In the genomic region with DNA sequence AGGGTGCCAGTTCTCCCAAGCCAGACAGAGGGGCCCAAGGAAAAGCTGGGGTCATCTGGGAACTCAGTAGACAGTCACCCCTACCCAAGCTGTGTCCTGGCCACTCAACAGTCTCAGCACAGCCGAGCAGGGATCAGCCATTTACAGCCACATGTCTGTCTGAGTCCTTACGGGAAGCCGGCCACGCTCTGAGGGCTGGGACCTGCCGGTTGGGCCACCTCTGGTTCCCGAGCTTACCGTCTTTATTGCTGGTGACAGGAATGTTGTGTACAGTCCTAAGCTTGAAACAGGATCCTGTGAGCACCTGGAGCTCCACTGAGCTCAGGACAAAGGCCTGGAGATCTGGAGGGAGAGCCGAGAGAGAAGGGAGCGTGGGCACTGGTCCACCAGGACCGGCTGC, we compare ENCODE assay signal across 1 cellular context.
TF ChIP-seq lines count a peak whose summit lies in the region.

No MANE protein-coding gene starts in this region.

TF ChIP-seq in HEK293, 187 proteins besides CTCF, POLR2A, EP300 and RAD21 (continued from another document):
- TF ChIP-seq, protein P1, sequence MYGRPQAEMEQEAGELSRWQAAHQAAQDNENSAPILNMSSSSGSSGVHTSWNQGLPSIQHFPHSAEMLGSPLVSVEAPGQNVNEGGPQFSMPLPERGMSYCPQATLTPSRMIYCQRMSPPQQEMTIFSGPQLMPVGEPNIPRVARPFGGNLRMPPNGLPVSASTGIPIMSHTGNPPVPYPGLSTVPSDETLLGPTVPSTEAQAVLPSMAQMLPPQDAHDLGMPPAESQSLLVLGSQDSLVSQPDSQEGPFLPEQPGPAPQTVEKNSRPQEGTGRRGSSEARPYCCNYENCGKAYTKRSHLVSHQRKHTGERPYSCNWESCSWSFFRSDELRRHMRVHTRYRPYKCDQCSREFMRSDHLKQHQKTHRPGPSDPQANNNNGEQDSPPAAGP (tag by site-specific recombination; IDR thresholded peaks at IDR 0.05), result no peak
- TF ChIP-seq, protein P2, sequence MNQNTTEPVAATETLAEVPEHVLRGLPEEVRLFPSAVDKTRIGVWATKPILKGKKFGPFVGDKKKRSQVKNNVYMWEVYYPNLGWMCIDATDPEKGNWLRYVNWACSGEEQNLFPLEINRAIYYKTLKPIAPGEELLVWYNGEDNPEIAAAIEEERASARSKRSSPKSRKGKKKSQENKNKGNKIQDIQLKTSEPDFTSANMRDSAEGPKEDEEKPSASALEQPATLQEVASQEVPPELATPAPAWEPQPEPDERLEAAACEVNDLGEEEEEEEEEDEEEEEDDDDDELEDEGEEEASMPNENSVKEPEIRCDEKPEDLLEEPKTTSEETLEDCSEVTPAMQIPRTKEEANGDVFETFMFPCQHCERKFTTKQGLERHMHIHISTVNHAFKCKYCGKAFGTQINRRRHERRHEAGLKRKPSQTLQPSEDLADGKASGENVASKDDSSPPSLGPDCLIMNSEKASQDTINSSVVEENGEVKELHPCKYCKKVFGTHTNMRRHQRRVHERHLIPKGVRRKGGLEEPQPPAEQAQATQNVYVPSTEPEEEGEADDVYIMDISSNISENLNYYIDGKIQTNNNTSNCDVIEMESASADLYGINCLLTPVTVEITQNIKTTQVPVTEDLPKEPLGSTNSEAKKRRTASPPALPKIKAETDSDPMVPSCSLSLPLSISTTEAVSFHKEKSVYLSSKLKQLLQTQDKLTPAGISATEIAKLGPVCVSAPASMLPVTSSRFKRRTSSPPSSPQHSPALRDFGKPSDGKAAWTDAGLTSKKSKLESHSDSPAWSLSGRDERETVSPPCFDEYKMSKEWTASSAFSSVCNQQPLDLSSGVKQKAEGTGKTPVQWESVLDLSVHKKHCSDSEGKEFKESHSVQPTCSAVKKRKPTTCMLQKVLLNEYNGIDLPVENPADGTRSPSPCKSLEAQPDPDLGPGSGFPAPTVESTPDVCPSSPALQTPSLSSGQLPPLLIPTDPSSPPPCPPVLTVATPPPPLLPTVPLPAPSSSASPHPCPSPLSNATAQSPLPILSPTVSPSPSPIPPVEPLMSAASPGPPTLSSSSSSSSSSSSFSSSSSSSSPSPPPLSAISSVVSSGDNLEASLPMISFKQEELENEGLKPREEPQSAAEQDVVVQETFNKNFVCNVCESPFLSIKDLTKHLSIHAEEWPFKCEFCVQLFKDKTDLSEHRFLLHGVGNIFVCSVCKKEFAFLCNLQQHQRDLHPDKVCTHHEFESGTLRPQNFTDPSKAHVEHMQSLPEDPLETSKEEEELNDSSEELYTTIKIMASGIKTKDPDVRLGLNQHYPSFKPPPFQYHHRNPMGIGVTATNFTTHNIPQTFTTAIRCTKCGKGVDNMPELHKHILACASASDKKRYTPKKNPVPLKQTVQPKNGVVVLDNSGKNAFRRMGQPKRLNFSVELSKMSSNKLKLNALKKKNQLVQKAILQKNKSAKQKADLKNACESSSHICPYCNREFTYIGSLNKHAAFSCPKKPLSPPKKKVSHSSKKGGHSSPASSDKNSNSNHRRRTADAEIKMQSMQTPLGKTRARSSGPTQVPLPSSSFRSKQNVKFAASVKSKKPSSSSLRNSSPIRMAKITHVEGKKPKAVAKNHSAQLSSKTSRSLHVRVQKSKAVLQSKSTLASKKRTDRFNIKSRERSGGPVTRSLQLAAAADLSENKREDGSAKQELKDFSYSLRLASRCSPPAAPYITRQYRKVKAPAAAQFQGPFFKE (tag by site-specific recombination; IDR thresholded peaks at IDR 0.05; ENCODE audit: borderline replicate concordance), result no peak
- TF ChIP-seq, protein P3, sequence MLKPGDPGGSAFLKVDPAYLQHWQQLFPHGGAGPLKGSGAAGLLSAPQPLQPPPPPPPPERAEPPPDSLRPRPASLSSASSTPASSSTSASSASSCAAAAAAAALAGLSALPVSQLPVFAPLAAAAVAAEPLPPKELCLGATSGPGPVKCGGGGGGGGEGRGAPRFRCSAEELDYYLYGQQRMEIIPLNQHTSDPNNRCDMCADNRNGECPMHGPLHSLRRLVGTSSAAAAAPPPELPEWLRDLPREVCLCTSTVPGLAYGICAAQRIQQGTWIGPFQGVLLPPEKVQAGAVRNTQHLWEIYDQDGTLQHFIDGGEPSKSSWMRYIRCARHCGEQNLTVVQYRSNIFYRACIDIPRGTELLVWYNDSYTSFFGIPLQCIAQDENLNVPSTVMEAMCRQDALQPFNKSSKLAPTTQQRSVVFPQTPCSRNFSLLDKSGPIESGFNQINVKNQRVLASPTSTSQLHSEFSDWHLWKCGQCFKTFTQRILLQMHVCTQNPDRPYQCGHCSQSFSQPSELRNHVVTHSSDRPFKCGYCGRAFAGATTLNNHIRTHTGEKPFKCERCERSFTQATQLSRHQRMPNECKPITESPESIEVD (tag by site-specific recombination; IDR thresholded peaks at IDR 0.05), result no peak
- TF ChIP-seq ZNF571 (tag by site-specific recombination; IDR thresholded peaks at IDR 0.05) (no peak), ZSCAN30 (tag by site-specific recombination; IDR thresholded peaks at IDR 0.05) (no peak), ZNF302 (tag by site-specific recombination; IDR thresholded peaks at IDR 0.05; ENCODE audit: low read depth) (no peak), ZNF521 (tag by site-specific recombination; IDR thresholded peaks at IDR 0.05) (no peak), GLI2 (tag by site-specific recombination; IDR thresholded peaks at IDR 0.05; ENCODE audit: borderline replicate concordance, low read depth) (no peak), ZNF274 (IDR thresholded peaks at IDR 0.05; ENCODE audit: low read length) (no peak), ZNF274 (tag by site-specific recombination; IDR thresholded peaks at IDR 0.05; ENCODE audit: borderline replicate concordance) (no peak), TCF7L2 (IDR thresholded peaks at IDR 0.05; ENCODE audit: borderline replicate concordance, low read depth, low read length) (no peak), ZNF112 (tag by site-specific recombination; IDR thresholded peaks at IDR 0.05) (no peak)
- TF ChIP-seq, protein P4, sequence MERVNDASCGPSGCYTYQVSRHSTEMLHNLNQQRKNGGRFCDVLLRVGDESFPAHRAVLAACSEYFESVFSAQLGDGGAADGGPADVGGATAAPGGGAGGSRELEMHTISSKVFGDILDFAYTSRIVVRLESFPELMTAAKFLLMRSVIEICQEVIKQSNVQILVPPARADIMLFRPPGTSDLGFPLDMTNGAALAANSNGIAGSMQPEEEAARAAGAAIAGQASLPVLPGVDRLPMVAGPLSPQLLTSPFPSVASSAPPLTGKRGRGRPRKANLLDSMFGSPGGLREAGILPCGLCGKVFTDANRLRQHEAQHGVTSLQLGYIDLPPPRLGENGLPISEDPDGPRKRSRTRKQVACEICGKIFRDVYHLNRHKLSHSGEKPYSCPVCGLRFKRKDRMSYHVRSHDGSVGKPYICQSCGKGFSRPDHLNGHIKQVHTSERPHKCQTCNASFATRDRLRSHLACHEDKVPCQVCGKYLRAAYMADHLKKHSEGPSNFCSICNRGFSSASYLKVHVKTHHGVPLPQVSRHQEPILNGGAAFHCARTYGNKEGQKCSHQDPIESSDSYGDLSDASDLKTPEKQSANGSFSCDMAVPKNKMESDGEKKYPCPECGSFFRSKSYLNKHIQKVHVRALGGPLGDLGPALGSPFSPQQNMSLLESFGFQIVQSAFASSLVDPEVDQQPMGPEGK (tag by site-specific recombination; IDR thresholded peaks at IDR 0.05), result no peak
